In the genomic region with DNA sequence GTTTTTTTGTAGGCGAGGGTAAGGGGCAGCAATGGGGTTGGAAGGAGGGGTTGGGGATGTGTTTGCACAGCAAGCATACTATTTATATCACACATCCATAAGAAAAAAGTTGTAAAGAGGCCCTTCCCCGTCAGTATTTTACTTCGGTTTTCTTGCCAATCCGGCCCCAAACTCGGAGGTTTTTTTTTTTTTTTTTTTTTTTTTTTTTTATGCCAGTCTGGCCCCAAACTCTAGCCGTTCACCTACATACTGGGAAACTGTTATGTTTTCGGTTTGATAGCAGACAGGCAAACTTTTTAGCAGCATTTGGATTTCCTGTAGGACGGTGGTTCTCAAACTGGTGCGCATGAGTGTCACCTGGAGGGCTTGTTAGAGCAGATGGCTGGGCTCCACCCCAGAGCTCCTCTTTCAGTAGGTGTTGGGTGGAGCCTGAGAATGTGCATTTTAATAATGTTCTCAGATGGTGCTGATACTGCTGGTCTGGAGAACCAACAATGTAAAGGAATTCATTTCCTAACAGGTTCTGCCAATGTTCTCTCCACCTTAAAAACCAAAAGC, we compare ENCODE assay signal across 8 cellular contexts.
DNase-seq lines count a peak whose midpoint lies in the region; ATAC-seq, FAIRE-seq and TF ChIP-seq lines count a peak whose summit lies in the region.

No MANE protein-coding gene starts in this region.

- no peak overlapping the region for H3K18ac ChIP-seq in IMR-90 (ENCODE audit: low read depth, low read length)

- H2BK5ac ChIP-seq in IMR-90 (ENCODE audit: low read depth, low read length, poor library complexity, severe bottlenecking), result no peak overlapping the region

- H3K9me3 ChIP-seq in AG04450 (ENCODE audit: control insufficient read depth, insufficient read depth, low read length) (no peaks in the 10 kb centered on the region), IMR-90 (ENCODE audit: control insufficient read depth, insufficient read depth, low read length) (no peaks in the 10 kb centered on the region), HepG2 (ENCODE audit: low read length) (no peaks in the 10 kb centered on the region), aorta (ENCODE audit: control insufficient read depth, low read length) (no peaks in the 10 kb centered on the region)

- no peaks in the 10 kb centered on the region for H3K36me3 Mint-ChIP-seq in activated naive CD8-positive, alpha-beta T cell treated with anti-CD3 and anti-CD28 coated beads for 36 hours

- H3K79me2 ChIP-seq in HepG2 (ENCODE audit: insufficient read depth, low read length), result no peaks in the 10 kb centered on the region

- H2BK20ac ChIP-seq in IMR-90 (ENCODE audit: low read depth, low read length), result peak overlapping the region; percentile 78; the same call in 1 of the 2 replicates

- H3K4me2 ChIP-seq in IMR-90 (ENCODE audit: low read depth, low read length) (peak overlapping the region; percentile 62), HepG2 (ENCODE audit: low read depth, low read length) (peak overlapping the region; percentile 72)

- H3K9ac ChIP-seq in IMR-90 (ENCODE audit: low read depth, low read length), result peak overlapping the region; percentile 71; the same call in 1 of the 2 replicates
- no peak overlapping the region for H3K9ac ChIP-seq in HepG2 (ENCODE audit: insufficient read depth, low read depth, low read length)

- no peak overlapping the region for H3K4ac ChIP-seq in IMR-90 (ENCODE audit: low read depth, low read length)

- in situ Hi-C loops in IMR-90 (cut with MboI; ENCODE audit: low sequenced_read_pairs), result loop anchor here (5.0 kb wide), 3 partner anchors 77 to 853 kb away; partner anchors contain the start of gene ZBED5
- in situ Hi-C loops in HepG2 (cut with HindIII; ENCODE audit: extremely low pct_ligation_motif_present, low pct_unique_long_range_greater_than_20kb), result loop anchor here (5.0 to 25.0 kb wide), 2 partner anchors 88 to 853 kb away; no protein-coding TSS in a partner anchor

- H3K36me3 ChIP-seq in IMR-90 (ENCODE audit: control insufficient read depth, insufficient read depth, low read length), result no peaks in the 10 kb centered on the region
- no peaks in the 10 kb centered on the region for H3K36me3 ChIP-seq in HepG2 (replicated peaks in 1 of 2; ENCODE audit: control insufficient read depth in 1 of 2, insufficient read depth in 2 of 2, low read length in 2 of 2)
- no peaks in the 10 kb centered on the region for H3K36me3 ChIP-seq in aorta (ENCODE audit: control insufficient read depth in 1 of 2, insufficient read depth in 2 of 2, low read length in 1 of 2)

- H3K56ac ChIP-seq in IMR-90 (ENCODE audit: extremely low read depth, insufficient read depth, low read length), result no peak overlapping the region

- peak overlapping the region; percentile 95 for H2AFZ ChIP-seq in IMR-90 (replicated peaks; ENCODE audit: low read length, poor library complexity)
- H2AFZ ChIP-seq in HepG2 (ENCODE audit: low read length), result no peak overlapping the region

- H3K27ac Mint-ChIP-seq in activated naive CD8-positive, alpha-beta T cell treated with anti-CD3 and anti-CD28 coated beads for 36 hours, result no peak overlapping the region

- TF ChIP-seq RAD21 in IMR-90 (IDR thresholded peaks at IDR 0.05; ENCODE audit: low read length), result no peak
- no peak for TF ChIP-seq RAD21 in HepG2 (CRISPR knock-in tag; IDR thresholded peaks at IDR 0.05)

- H3K4me1 ChIP-seq in IMR-90 (ENCODE audit: control insufficient read depth, insufficient read depth, low read length) (peaks cover 5% of the 10 kb centered on the region), HepG2 (ENCODE audit: insufficient read depth, low read length) (peaks cover 19% of the 10 kb centered on the region), aorta (ENCODE audit: control insufficient read depth in 1 of 2, insufficient read depth in 2 of 2, low read length in 2 of 2) (no peaks in the 10 kb centered on the region)

- no peak for FAIRE-seq in HepG2 (lab: Jason Lieb, UNC)

- H2AK5ac ChIP-seq in IMR-90 (ENCODE audit: low read depth, low read length), result no peak overlapping the region

- no peaks in the 10 kb centered on the region for H4K20me1 ChIP-seq in IMR-90 (ENCODE audit: insufficient read depth, low read length)
- H4K20me1 ChIP-seq in HepG2 (ENCODE audit: insufficient read depth, low read length), result no peaks in the 10 kb centered on the region

- BruUV-seq in IMR-90 (replicated peaks; lab: Mats Ljungman, UMichigan) (no TSS peak), HepG2 (replicated peaks; lab: Mats Ljungman, UMichigan) (no TSS peak)

- POLR2A ChIA-PET in AG04450 (lab: Yijun Ruan, JAX) (interaction anchor here (1.0 to 2.1 kb wide), 5 partner anchors 9 to 127 kb away, joined by 3 to 32 read pairs (median 5); partner anchors contain the start of genes EIF4G2 and ZBED5), IMR-90 (lab: Charles Lee; ENCODE audit: unreplicated experiment) (interaction anchor here (1.0 kb wide), 2 partner anchors 125 to 854 kb away, joined by 3 to 5 read pairs; no protein-coding TSS in a partner anchor), HepG2 (lab: Yijun Ruan, JAX) (interaction anchor here (1.0 to 1.2 kb wide), 3 partner anchors 77 to 125 kb away, joined by 3 to 4 read pairs (median 4); partner anchors contain the start of genes EIF4G2 and ZBED5)

- H2BK15ac ChIP-seq in IMR-90 (ENCODE audit: low read depth, low read length), result no peak overlapping the region

- H2AK9ac ChIP-seq in IMR-90 (replicated peaks; ENCODE audit: low read depth, low read length, poor library complexity), result no peak overlapping the region

- no peak for ATAC-seq in IMR-90 (ENCODE audit: low read depth)
- no peak for ATAC-seq in HepG2
- ATAC-seq in aorta (ENCODE audit: low FRiP score), result no peak
- no peak for ATAC-seq in HG03139 (IDR thresholded peaks at IDR 0.05; ENCODE audit: unreplicated experiment)
- no peak for ATAC-seq in GM21723 (IDR thresholded peaks at IDR 0.05; ENCODE audit: unreplicated experiment)

- H3K27me3 Mint-ChIP-seq in activated naive CD8-positive, alpha-beta T cell treated with anti-CD3 and anti-CD28 coated beads for 36 hours, result peaks cover 46% of the 10 kb centered on the region

- H4K8ac ChIP-seq in IMR-90 (ENCODE audit: low read depth in 2 of 2, low read length in 2 of 2), result peak overlapping the region in 1 of 2 experiments; percentile 93; a peak in 1 of 4 replicates

- intact Hi-C loops in IMR-90 (cut with micrococcal nuclease), result loop anchor here (5.0 to 10.0 kb wide), 3 partner anchors 142 to 210 kb away; no protein-coding TSS in a partner anchor
- intact Hi-C loops in HepG2 (cut with micrococcal nuclease; ENCODE audit: unreplicated experiment), result loop anchor here (5.0 kb wide), 2 partner anchors 88 to 853 kb away; no protein-coding TSS in a partner anchor
- intact Hi-C loops in aorta (cut with DNase I), result loop anchor here (1.0 to 10.0 kb wide), 3 partner anchors 88 to 850 kb away; no protein-coding TSS in a partner anchor

- peak overlapping the region; percentile 62 for H3K4me3 ChIP-seq in AG04450 (ENCODE audit: low read depth, low read length)
- peak overlapping the region; percentile 40 for H3K4me3 ChIP-seq in IMR-90 (ENCODE audit: insufficient read depth, low read depth, low read length)
- 0 out of 6 replicates have a peak overlapping the region, but pooled peaks of 1 of the 3 experiments have one; percentile 23 for H3K4me3 ChIP-seq in HepG2 (replicated peaks in 1 of 3; ENCODE audit: insufficient read depth in 1 of 3, low read depth in 2 of 3, low read length in 3 of 3)
- peak overlapping the region; percentile 54 to 69 for H3K4me3 ChIP-seq in aorta (ENCODE audit: low read length in 2 of 2)

- peaks cover 2 to 14% of the 10 kb centered on the region in 2 experiments; a peak in 2 of 4 replicates for H3K79me1 ChIP-seq in IMR-90 (ENCODE audit: low read depth in 1 of 2, low read length in 2 of 2)

- H4K5ac ChIP-seq in IMR-90 (ENCODE audit: low read depth, low read length), result no peak overlapping the region

- H3K27ac ChIP-seq in AG04450 (ENCODE audit: low read depth, low read length), result no peak overlapping the region
- H3K27ac ChIP-seq in IMR-90 (ENCODE audit: insufficient read depth, low read length), result no peak overlapping the region
- no peak overlapping the region for H3K27ac ChIP-seq in HepG2 (ENCODE audit: extremely low read length, insufficient read depth, low read length)
- peak overlapping the region in 1 of 2 donors; percentile 90 for H3K27ac ChIP-seq in aorta (ENCODE audit: low read depth in 1 of 2, low read length in 2 of 2)

- H3K14ac ChIP-seq in IMR-90 (replicated peaks; ENCODE audit: low read depth, low read length), result peak overlapping the region; percentile 80; the same call in 1 of the 2 replicates

- peak overlapping the region; percentile 81; the same call in 1 of the 2 replicates for H2BK120ac ChIP-seq in IMR-90 (ENCODE audit: low read depth, low read length)

- TF ChIP-seq EP300 in HepG2 (IDR thresholded peaks at IDR 0.05; ENCODE audit: low read depth in 2 of 2, low read length in 2 of 2), result no peak
- TF ChIP-seq EP300 in HepG2 (CRISPR knock-in tag; IDR thresholded peaks at IDR 0.05; ENCODE audit: borderline replicate concordance), result no peak

- peak overlapping the region; percentile 66; the same call in 1 of the 2 replicates for H3K23ac ChIP-seq in IMR-90 (ENCODE audit: low read depth, low read length)

- TF ChIP-seq POLR2A in IMR-90 (IDR thresholded peaks at IDR 0.05; ENCODE audit: low read depth, low read length) (no peak), HepG2 (IDR thresholded peaks at IDR 0.05; ENCODE audit: insufficient read depth in 1 of 2, low read depth in 2 of 2, low read length in 2 of 2) (no peak)

- H4K91ac ChIP-seq in IMR-90 (ENCODE audit: insufficient read depth, low read depth, low read length), result no peak overlapping the region

- no peaks in the 10 kb centered on the region for H3K9me1 ChIP-seq in IMR-90 (ENCODE audit: insufficient read depth, low read length)

- TF ChIP-seq CTCF in AG04450 (IDR thresholded peaks at IDR 0.05; ENCODE audit: low read depth, low read length), result no peak
- TF ChIP-seq CTCF in IMR-90 (conservative IDR thresholded peaks at IDR 0.05; ENCODE audit: low read depth, low read length), result no peak
- TF ChIP-seq CTCF in HepG2 (CRISPR knock-in tag; IDR thresholded peaks at IDR 0.05), result no peak

- H3K4me1 Mint-ChIP-seq in activated naive CD8-positive, alpha-beta T cell treated with anti-CD3 and anti-CD28 coated beads for 36 hours, result peaks cover 21% of the 10 kb centered on the region

- H3K9me3 Mint-ChIP-seq in activated naive CD8-positive, alpha-beta T cell treated with anti-CD3 and anti-CD28 coated beads for 36 hours, result no peaks in the 10 kb centered on the region

- dilution Hi-C loops in IMR-90 (cut with HindIII; ENCODE audit: low sequenced_read_pairs, unreplicated experiment), result no loop called here

- H3K27me3 ChIP-seq in AG04450 (ENCODE audit: control insufficient read depth, insufficient read depth, low read length) (no peaks in the 10 kb centered on the region), IMR-90 (ENCODE audit: control insufficient read depth, insufficient read depth, low read length) (peaks cover 11% of the 10 kb centered on the region), HepG2 (ENCODE audit: control insufficient read depth in 1 of 2, insufficient read depth in 2 of 2, low read length in 2 of 2) (peaks cover 2 to 55% of the 10 kb centered on the region in 2 experiments; a peak in 4 of 5 replicates), aorta (ENCODE audit: control insufficient read depth in 1 of 2, insufficient read depth in 2 of 2, low read length in 1 of 2) (no peaks in the 10 kb centered on the region)

- H3K4me3 Mint-ChIP-seq in activated naive CD8-positive, alpha-beta T cell treated with anti-CD3 and anti-CD28 coated beads for 36 hours, result peak overlapping the region; percentile 78

- no peak for DNase-seq in AG04450 (ENCODE audit: low read depth, low spot score)
- DNase-seq in IMR-90, result no peak
- no peak for DNase-seq in activated naive CD8-positive, alpha-beta T cell treated with anti-CD3 and anti-CD28 coated beads for 36 hours
- no peak for DNase-seq in HepG2 (ENCODE audit: low spot score)
- DNase-seq in aorta, result peak in 1 of 2 donors; percentile 35
- DNase-seq in hippocampal formation (lab: John Stamatoyannopoulos, UW), result no peak

- 60% methylated on average over 2 of the region's 9 CpGs; no CpG with 5 or more reads in 1 of the 2 experiments for WGBS in IMR-90 (ENCODE audit: extremely low coverage in 2 of 2, insufficient read length in 1 of 2), 2 experiments
- WGBS in HepG2 (ENCODE audit: low lambda C conversion rate), result 9% methylated on average over 9 of the region's 9 CpGs
- WGBS in aorta, 2 donors, result 2 to 3% methylated on average over 9 of the region's 9 CpGs

- CTCF ChIA-PET in AG04450 (lab: Charles Lee), result interaction anchor here (0.5 to 4.3 kb wide), 47 partner anchors 9 to 968 kb away, joined by 3 to 58 read pairs (median 4); partner anchors contain the start of gene EIF4G2
- CTCF ChIA-PET in IMR-90 (lab: Yijun Ruan, JAX), result interaction anchor here (0.6 to 1.9 kb wide), 23 partner anchors 8 to 1355 kb away, joined by 3 to 13 read pairs (median 3); no protein-coding TSS in a partner anchor
- CTCF ChIA-PET in HepG2 (lab: Yijun Ruan, JAX; ENCODE audit: low intra/inter-chr PET ratio, low total read pairs), result interaction anchor here (1.4 to 2.2 kb wide), 3 partner anchors 76 to 853 kb away, joined by 4 to 21 read pairs (median 5); no protein-coding TSS in a partner anchor
